ENCODE assay signal across 27 cellular contexts in the genomic region with DNA sequence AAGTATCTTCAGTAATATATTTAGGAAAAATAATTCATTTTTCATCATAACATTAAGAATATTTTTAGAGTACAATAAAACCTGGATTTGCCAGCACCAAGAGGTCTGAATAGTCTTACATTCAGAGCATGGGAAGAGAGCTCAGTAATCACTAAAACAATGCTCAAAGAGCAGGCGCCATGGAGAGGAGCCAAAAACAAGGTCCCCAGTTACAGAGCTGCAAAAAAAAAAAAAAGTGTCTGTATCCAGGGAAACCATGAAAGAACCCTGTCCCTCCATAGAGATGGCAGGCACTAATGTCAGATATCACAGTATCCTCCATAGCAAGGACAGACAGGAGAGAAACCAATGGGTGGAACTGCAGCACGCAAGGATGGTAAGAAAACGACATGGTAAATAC. TPM values are rescaled to one million over a fixed set of nuclear protein-coding genes. Genes with fewer than 3 reads are reported as not detected.
"Had no signal": no experiment of that assay in that cellular context is flagged by ENCODE, and none has a peak within 500 bp of the region (broad histone marks: within the 10 kb centered on the region; RNA-seq: fewer than 3 reads in every experiment).

No MANE protein-coding gene starts in this region.

- H3K9me3 Mint-ChIP-seq: activated CD4-positive, alpha-beta memory T cell treated with anti-CD3 and anti-CD28 coated beads, Interleukin-2, amount 10 ng/mL, durations not matched to agents 7 days and 5 days; activated naive CD8-positive, alpha-beta T cell treated with anti-CD3 and anti-CD28 coated beads, Interleukin-2, amount 10 ng/mL, durations not matched to agents 7 days and 5 days; activated T-helper 17 cell treated with anti-CD3 and anti-CD28 coated beads, Interleukin-2, amount 50 U/mL, for 72 hours; immature natural killer cell; natural killer cell; stimulated activated naive CD8-positive, alpha-beta T cell treated with anti-CD3 and anti-CD28 coated beads, Interleukin-15, Interleukin-2, amounts not matched to agents 100 ng/mL and 50 ng/mL, for 24 hours had no signal

- H3K27ac Mint-ChIP-seq: activated CD4-positive, alpha-beta memory T cell treated with anti-CD3 and anti-CD28 coated beads, Interleukin-2, amount 10 ng/mL, durations not matched to agents 7 days and 5 days; activated CD8-positive, alpha-beta memory T cell treated with anti-CD3 and anti-CD28 coated beads, Interleukin-2, amount 10 ng/mL, durations not matched to agents 7 days and 5 days; activated naive CD8-positive, alpha-beta T cell treated with anti-CD3 and anti-CD28 coated beads, Interleukin-2, amount 10 ng/mL, durations not matched to agents 7 days and 5 days; activated T-helper 17 cell treated with anti-CD3 and anti-CD28 coated beads, Interleukin-2, amount 50 U/mL, for 72 hours; immature natural killer cell; natural killer cell; stimulated activated naive CD8-positive, alpha-beta T cell treated with anti-CD3 and anti-CD28 coated beads, Interleukin-15, Interleukin-2, amounts not matched to agents 100 ng/mL and 50 ng/mL, for 24 hours had no signal

- H3K27me3 Mint-ChIP-seq: activated CD8-positive, alpha-beta memory T cell treated with anti-CD3 and anti-CD28 coated beads, Interleukin-2, amount 10 ng/mL, durations not matched to agents 7 days and 5 days; activated naive CD8-positive, alpha-beta T cell treated with anti-CD3 and anti-CD28 coated beads, Interleukin-2, amount 10 ng/mL, durations not matched to agents 7 days and 5 days; stimulated activated naive CD8-positive, alpha-beta T cell treated with anti-CD3 and anti-CD28 coated beads, Interleukin-15, Interleukin-2, amounts not matched to agents 100 ng/mL and 50 ng/mL, for 24 hours had no signal

- H3K4me3 Mint-ChIP-seq: activated CD4-positive, alpha-beta memory T cell treated with anti-CD3 and anti-CD28 coated beads, Interleukin-2, amount 10 ng/mL, durations not matched to agents 7 days and 5 days; activated CD8-positive, alpha-beta memory T cell treated with anti-CD3 and anti-CD28 coated beads, Interleukin-2, amount 10 ng/mL, durations not matched to agents 7 days and 5 days; activated naive CD8-positive, alpha-beta T cell treated with anti-CD3 and anti-CD28 coated beads, Interleukin-2, amount 10 ng/mL, durations not matched to agents 7 days and 5 days; activated T-helper 17 cell treated with anti-CD3 and anti-CD28 coated beads, Interleukin-2, amount 50 U/mL, for 72 hours; immature natural killer cell; natural killer cell; stimulated activated naive CD8-positive, alpha-beta T cell treated with anti-CD3 and anti-CD28 coated beads, Interleukin-15, Interleukin-2, amounts not matched to agents 100 ng/mL and 50 ng/mL, for 24 hours had no signal

- DNase-seq: activated CD4-positive, alpha-beta memory T cell treated with anti-CD3 and anti-CD28 coated beads, Interleukin-2, amount 10 ng/mL, durations not matched to agents 7 days and 5 days; activated CD4-positive, alpha-beta T cell treated with anti-CD3 and anti-CD28 coated beads for 48 hours; activated CD4-positive, CD25-positive, alpha-beta regulatory T cell; activated CD8-positive, alpha-beta memory T cell treated with anti-CD3 and anti-CD28 coated beads, Interleukin-2, amount 10 ng/mL, durations not matched to agents 7 days and 5 days; activated naive CD4-positive, alpha-beta T cell treated with Interleukin-2 at 50 U/mL for 16 hours; activated naive CD8-positive, alpha-beta T cell treated with anti-CD3 and anti-CD28 coated beads, Interleukin-2, amount 10 ng/mL, durations not matched to agents 7 days and 5 days; activated T-cell treated with anti-CD3 and anti-CD28 coated beads, Interleukin-2, amount 50 U/mL, for 1 hour; body of pancreas; central memory CD4-positive, alpha-beta T cell; colonic mucosa; erythroblast; gastrocnemius medialis; heart right ventricle; immature natural killer cell; mesendoderm; natural killer cell; occipital lobe; right cardiac atrium; stimulated activated CD4-positive, alpha-beta T cell treated with anti-CD3 and anti-CD28 coated beads, Interleukin-2, amount 100 ng/mL, for 24 hours; T-helper 1 cell; T1000; testis; upper lobe of left lung had no signal

- H3K4me1 Mint-ChIP-seq: activated CD4-positive, alpha-beta memory T cell treated with anti-CD3 and anti-CD28 coated beads, Interleukin-2, amount 10 ng/mL, durations not matched to agents 7 days and 5 days; activated CD8-positive, alpha-beta memory T cell treated with anti-CD3 and anti-CD28 coated beads, Interleukin-2, amount 10 ng/mL, durations not matched to agents 7 days and 5 days; activated naive CD8-positive, alpha-beta T cell treated with anti-CD3 and anti-CD28 coated beads, Interleukin-2, amount 10 ng/mL, durations not matched to agents 7 days and 5 days; activated T-helper 17 cell treated with anti-CD3 and anti-CD28 coated beads, Interleukin-2, amount 50 U/mL, for 72 hours; immature natural killer cell; natural killer cell had no signal

- H3K27ac ChIP-seq: body of pancreas, colonic mucosa, gastrocnemius medialis, heart right ventricle, prostate gland, testis, upper lobe of left lung had no signal

- H3K36me3 Mint-ChIP-seq: activated CD8-positive, alpha-beta memory T cell treated with anti-CD3 and anti-CD28 coated beads, Interleukin-2, amount 10 ng/mL, durations not matched to agents 7 days and 5 days; activated naive CD8-positive, alpha-beta T cell treated with anti-CD3 and anti-CD28 coated beads, Interleukin-2, amount 10 ng/mL, durations not matched to agents 7 days and 5 days; immature natural killer cell; natural killer cell had no signal

RNA-seq across cellular contexts. Expression of gene FBXO15, which starts 19.5 kb away (rescaled TPM):
- total RNA-seq: colonic mucosa, gastrocnemius medialis, lower leg skin had no signal
